Comparison of ENCODE assay signal across 7 cellular contexts in genomic region chr19:35211545-35212230, GRCh38. TPM values are rescaled to one million over a fixed set of nuclear protein-coding genes. Genes with fewer than 3 reads are reported as not detected.
A peak's percentile ranks its signal among the peaks of the same experiment; 100 is the strongest.
DNase-seq lines count a peak whose midpoint lies in the region; ATAC-seq, FAIRE-seq and TF ChIP-seq lines count a peak whose summit lies in the region.

No MANE protein-coding gene starts in this region.

- H3K4me3 Mint-ChIP-seq in activated naive CD4-positive, alpha-beta T cell treated with anti-CD3 and anti-CD28 coated beads for 36 hours, result peak overlapping the region; percentile 52

- no peaks in the 10 kb centered on the region for H3K27me3 Mint-ChIP-seq in activated naive CD4-positive, alpha-beta T cell treated with anti-CD3 and anti-CD28 coated beads for 36 hours (ENCODE audit: low read depth)

- H3K4me1 ChIP-seq in mucosa of descending colon (ENCODE audit: low read depth) (peaks cover 20% of the 10 kb centered on the region), upper lobe of left lung (peaks cover 38 to 41% (median 39%) of the 10 kb centered on the region in 4 donors)

- peak in 2 of 4 donors; percentile 57 to 76 for TF ChIP-seq EP300 in upper lobe of left lung (IDR thresholded peaks at IDR 0.05)

- FAIRE-seq in GM19239 (lab: Jason Lieb, UNC), result no peak

- intact Hi-C loops in activated naive CD4-positive, alpha-beta T cell treated with anti-CD3 and anti-CD28 coated beads for 36 hours (cut with micrococcal nuclease), result loop anchor here (5.0 to 10.0 kb wide), 3 partner anchors 36 to 501 kb away; partner anchors contain the start of gene LSR
- intact Hi-C loops in mucosa of descending colon (cut with DNase I, micrococcal nuclease), result no loop called here

- DNase-seq in T-helper 2 cell, result peak; percentile 35 to 98 (median 83)
- peak; percentile 79 for DNase-seq in activated naive CD4-positive, alpha-beta T cell treated with anti-CD3 and anti-CD28 coated beads for 36 hours
- DNase-seq in mucosa of descending colon, result peak; percentile 54 to 87 (median 61)
- DNase-seq in upper lobe of left lung, result peak in 1 of 2 donors; percentile 76
- DNase-seq in SIG-M5 treated with dmso at 0.1 percent for 504 hours (lab: John Stamatoyannopoulos, UW; ENCODE audit: unreplicated experiment), result no peak
- no peak for DNase-seq in GM19239 (ENCODE audit: insufficient read length, low spot score)
- DNase-seq in erythroblast (lab: John Stamatoyannopoulos, UW), result no peak

- WGBS in upper lobe of left lung, 2 donors, result 48 to 51% methylated on average over 6 to 7 of the region's 7 CpGs

- ATAC-seq in mucosa of descending colon (peak; percentile 56), upper lobe of left lung (ENCODE audit: low FRiP score in 2 of 2) (peak; percentile 57 to 68)

- H3K36me3 ChIP-seq in mucosa of descending colon (ENCODE audit: low read depth), result no peaks in the 10 kb centered on the region
- H3K36me3 ChIP-seq in upper lobe of left lung, result no peaks in the 10 kb centered on the region

- H3K4me3 ChIP-seq in mucosa of descending colon (no peak overlapping the region), upper lobe of left lung (no peak overlapping the region)

- TF ChIP-seq CTCF in mucosa of descending colon (IDR thresholded peaks at IDR 0.05) (no peak), upper lobe of left lung (IDR thresholded peaks at IDR 0.05) (no peak)

- H3K9me3 ChIP-seq in mucosa of descending colon (peaks cover under 1% of the 10 kb centered on the region), upper lobe of left lung (no peaks in the 10 kb centered on the region)

- TF ChIP-seq POLR2A in upper lobe of left lung (IDR thresholded peaks at IDR 0.05) (peak in 2 of 4 donors; percentile 9 to 61), erythroblast (IDR thresholded peaks at IDR 0.05; ENCODE audit: low read length) (no peak)

- peak overlapping the region; percentile 41 to 86 (median 84) for H3K27ac ChIP-seq in upper lobe of left lung

- no peaks in the 10 kb centered on the region for H3K27me3 ChIP-seq in upper lobe of left lung

- peaks cover 4% of the 10 kb centered on the region for H3K9me3 Mint-ChIP-seq in activated naive CD4-positive, alpha-beta T cell treated with anti-CD3 and anti-CD28 coated beads for 36 hours

- no peaks in the 10 kb centered on the region for H3K36me3 Mint-ChIP-seq in activated naive CD4-positive, alpha-beta T cell treated with anti-CD3 and anti-CD28 coated beads for 36 hours (ENCODE audit: low read depth)

- H3K27ac Mint-ChIP-seq in activated naive CD4-positive, alpha-beta T cell treated with anti-CD3 and anti-CD28 coated beads for 36 hours, result peak overlapping the region; percentile 97

- H3K4me1 Mint-ChIP-seq in activated naive CD4-positive, alpha-beta T cell treated with anti-CD3 and anti-CD28 coated beads for 36 hours (ENCODE audit: low read depth), result peaks cover 76% of the 10 kb centered on the region

- CTCF ChIA-PET in activated naive CD4-positive, alpha-beta T cell treated with anti-CD3 and anti-CD28 coated beads for 36 hours (lab: Charles Lee), result interaction anchor here (0.7 to 1.1 kb wide), 4 partner anchors 15 to 70 kb away, joined by 3 to 7 read pairs (median 5); no protein-coding TSS in a partner anchor

RNA-seq across cellular contexts. Expression of gene FAM187B, which starts 16.9 kb away (rescaled TPM):
- not detected for total RNA-seq in activated naive CD4-positive, alpha-beta T cell treated with anti-CD3 and anti-CD28 coated beads for 36 hours
- not detected for total RNA-seq in mucosa of descending colon
- total RNA-seq in upper lobe of left lung, result not detected

RNA-seq across cellular contexts. Expression of gene LSR, which starts 37.1 kb away (rescaled TPM):
- 10 to 100 TPM in 1 of 2 experiments, 1 to 10 TPM in 1; 8.2 to 11.2 TPM for total RNA-seq in activated naive CD4-positive, alpha-beta T cell treated with anti-CD3 and anti-CD28 coated beads for 36 hours
- total RNA-seq in mucosa of descending colon (100 to 1,000 TPM; 123 to 302 (median 289) TPM), upper lobe of left lung (100 to 1,000 TPM in 1 of 6 donors, 10 to 100 TPM in 5; 54.5 to 151 (median 76.5) TPM)

RNA-seq across cellular contexts. Expression of gene USF2, which starts 57.1 kb away (rescaled TPM):
- 100 to 1,000 TPM; 136 to 144 TPM for total RNA-seq in activated naive CD4-positive, alpha-beta T cell treated with anti-CD3 and anti-CD28 coated beads for 36 hours
- total RNA-seq in mucosa of descending colon (100 to 1,000 TPM in 2 of 3 donors, 10 to 100 TPM in 1; 94.5 to 131 (median 116) TPM), upper lobe of left lung (100 to 1,000 TPM in 5 of 6 donors, 10 to 100 TPM in 1; 96.7 to 289 (median 175) TPM)

RNA-seq across cellular contexts. Expression of gene FXYD5, which starts 57.2 kb away (rescaled TPM):
- total RNA-seq in activated naive CD4-positive, alpha-beta T cell treated with anti-CD3 and anti-CD28 coated beads for 36 hours, result 100 to 1,000 TPM; 289 to 294 TPM
- total RNA-seq in mucosa of descending colon (10 to 100 TPM in 2 of 3 donors, 1 to 10 TPM in 1; 9.1 to 20.8 (median 17.9) TPM), upper lobe of left lung (100 to 1,000 TPM in 2 of 6 donors, 10 to 100 TPM in 4; 40.4 to 153 (median 91.8) TPM)

Comparison
In these comparisons a context has a peak if more than half of its experiments do, and no peak if none do; other contexts are left out.
1. DNase-seq: peak in T-helper 2 cell (5 of 5), activated naive CD4-positive, alpha-beta T cell treated with anti-CD3 and anti-CD28 coated beads for 36 hours (single experiment) and mucosa of descending colon (3 of 3); none in SIG-M5 treated with dmso at 0.1 percent for 504 hours (single experiment), GM19239 (single experiment) and erythroblast (0 of 2).
2. RNA of gene LSR, which starts 37.1 kb away (total RNA-seq): 123 to 302 TPM in mucosa of descending colon and 54.5 to 151 TPM in upper lobe of left lung; 8.2 to 11.2 TPM in activated naive CD4-positive, alpha-beta T cell treated with anti-CD3 and anti-CD28 coated beads for 36 hours; every median in the first group is over 4 times any median in the second.